9 cellular contexts compared by ENCODE assay signal in genomic region chr1:167805041-167805556, GRCh38.
DNase-seq lines count a peak whose midpoint lies in the region; ATAC-seq and TF ChIP-seq lines count a peak whose summit lies in the region.
"Had no signal": no experiment of that assay in that cellular context is flagged by ENCODE, and none has a peak within 500 bp of the region (broad histone marks: within the 10 kb centered on the region; RNA-seq: fewer than 3 reads in every experiment).

No MANE protein-coding gene starts in this region.

- no peaks in the 10 kb centered on the region for H3K9me3 Mint-ChIP-seq in activated CD8-positive, alpha-beta memory T cell treated with anti-CD3 and anti-CD28 coated beads, Interleukin-2, amount 10 ng/mL, durations not matched to agents 7 days and 5 days (ENCODE audit: low read depth)
- no peaks in the 10 kb centered on the region for H3K9me3 Mint-ChIP-seq in activated naive CD4-positive, alpha-beta T cell treated with anti-CD3 and anti-CD28 coated beads, Interleukin-2, amount 50 U/mL, for 24 hours

- TF ChIP-seq CTCF in HL-60 (IDR thresholded peaks at IDR 0.05; ENCODE audit: insufficient read depth, low read length) (no peak), spleen (IDR thresholded peaks at IDR 0.05 in 8 of 11, conservative IDR thresholded peaks at IDR 0.05 in 3 of 11) (no peak)

- CTCF ChIA-PET in activated CD8-positive, alpha-beta memory T cell treated with anti-CD3 and anti-CD28 coated beads, Interleukin-2, amount 10 ng/mL, durations not matched to agents 7 days and 5 days (lab: Charles Lee): interaction anchor here (1.6 kb wide), 1 partner anchor 90 kb away, joined by 6 read pairs; no protein-coding TSS in a partner anchor

- H3K36me3 Mint-ChIP-seq in activated CD8-positive, alpha-beta memory T cell treated with anti-CD3 and anti-CD28 coated beads, Interleukin-2, amount 10 ng/mL, durations not matched to agents 7 days and 5 days: peaks cover 1% of the 10 kb centered on the region
- no peaks in the 10 kb centered on the region for H3K36me3 Mint-ChIP-seq in activated naive CD4-positive, alpha-beta T cell treated with anti-CD3 and anti-CD28 coated beads, Interleukin-2, amount 50 U/mL, for 24 hours

- intact Hi-C loops in spleen (cut with DNase I; ENCODE audit: low total_unique reads): no loop called here

- H3K27ac Mint-ChIP-seq in activated CD8-positive, alpha-beta memory T cell treated with anti-CD3 and anti-CD28 coated beads, Interleukin-2, amount 10 ng/mL, durations not matched to agents 7 days and 5 days: peak overlapping the region; percentile 93
- peak overlapping the region; percentile 93 for H3K27ac Mint-ChIP-seq in activated naive CD4-positive, alpha-beta T cell treated with anti-CD3 and anti-CD28 coated beads, Interleukin-2, amount 50 U/mL, for 24 hours

- H3K27me3 ChIP-seq in HL-60 (ENCODE audit: insufficient read depth, poor library complexity, severe bottlenecking): no peaks in the 10 kb centered on the region
- H3K27me3 ChIP-seq in spleen (replicated peaks in 1 of 7): no peaks in the 10 kb centered on the region
- H3K27me3 ChIP-seq: gastroesophageal sphincter had no signal

- no peak overlapping the region for H3K4me3 Mint-ChIP-seq in activated CD8-positive, alpha-beta memory T cell treated with anti-CD3 and anti-CD28 coated beads, Interleukin-2, amount 10 ng/mL, durations not matched to agents 7 days and 5 days
- no peak overlapping the region for H3K4me3 Mint-ChIP-seq in activated naive CD4-positive, alpha-beta T cell treated with anti-CD3 and anti-CD28 coated beads, Interleukin-2, amount 50 U/mL, for 24 hours

- no peak for TF ChIP-seq POLR2A in spleen (IDR thresholded peaks at IDR 0.05)

- peaks cover 29% of the 10 kb centered on the region for H3K4me1 Mint-ChIP-seq in activated CD8-positive, alpha-beta memory T cell treated with anti-CD3 and anti-CD28 coated beads, Interleukin-2, amount 10 ng/mL, durations not matched to agents 7 days and 5 days
- H3K4me1 Mint-ChIP-seq in activated naive CD4-positive, alpha-beta T cell treated with anti-CD3 and anti-CD28 coated beads, Interleukin-2, amount 50 U/mL, for 24 hours: peaks cover 25% of the 10 kb centered on the region

- no peaks in the 10 kb centered on the region for H3K9me3 ChIP-seq in spleen
- H3K9me3 ChIP-seq: gastroesophageal sphincter had no signal

- peak; percentile 64 for DNase-seq in activated CD8-positive, alpha-beta memory T cell treated with anti-CD3 and anti-CD28 coated beads, Interleukin-2, amount 10 ng/mL, durations not matched to agents 7 days and 5 days
- no peak for DNase-seq in activated CD8-positive, alpha-beta memory T cell treated with anti-CD3 and anti-CD28 coated beads, Interleukin-2, amount 50 U/mL, for 48 hours
- DNase-seq in HL-60 (ENCODE audit: low read depth in 1 of 2, low spot score in 1 of 2): peak in 1 of 2 experiments; percentile 39
- DNase-seq in spleen: no peak
- DNase-seq in HPDE6-E6E7 (ENCODE audit: extremely low spot score): no peak

- peak; percentile 69 for ATAC-seq in activated CD8-positive, alpha-beta memory T cell treated with anti-CD3 and anti-CD28 coated beads, Interleukin-2, amount 10 ng/mL, durations not matched to agents 7 days and 5 days
- no peak for ATAC-seq in GM19324 (IDR thresholded peaks at IDR 0.05; ENCODE audit: low FRiP score, unreplicated experiment)
- no peak for ATAC-seq in GM18870 (IDR thresholded peaks at IDR 0.05; ENCODE audit: unreplicated experiment)
- ATAC-seq: gastroesophageal sphincter had no signal

- no peak overlapping the region for H3K4me3 ChIP-seq in HL-60 (replicated peaks; ENCODE audit: insufficient read depth, low read length)
- H3K4me3 ChIP-seq in spleen: no peak overlapping the region
- H3K4me3 ChIP-seq: gastroesophageal sphincter had no signal

- H3K36me3 ChIP-seq in spleen: no peaks in the 10 kb centered on the region
- H3K36me3 ChIP-seq: gastroesophageal sphincter had no signal

- H3K27ac ChIP-seq in HL-60 (replicated peaks) (peak overlapping the region; percentile 15), spleen (peak overlapping the region in 6 of 8 donors; percentile 9 to 81 (median 59))
- H3K27ac ChIP-seq: gastroesophageal sphincter had no signal

- peaks cover 2 to 27% (median 23%) of the 10 kb centered on the region in 6 donors for H3K4me1 ChIP-seq in spleen

- H3K27me3 Mint-ChIP-seq in activated CD8-positive, alpha-beta memory T cell treated with anti-CD3 and anti-CD28 coated beads, Interleukin-2, amount 10 ng/mL, durations not matched to agents 7 days and 5 days: peaks cover 6% of the 10 kb centered on the region
- H3K27me3 Mint-ChIP-seq in activated naive CD4-positive, alpha-beta T cell treated with anti-CD3 and anti-CD28 coated beads, Interleukin-2, amount 50 U/mL, for 24 hours: peaks cover 3% of the 10 kb centered on the region

- WGBS in spleen, 5 donors: 19 to 25% (median 21%) methylated on average over 4 of the region's 4 CpGs
